8 cellular contexts compared by ENCODE assay signal in genomic region chr1:79497193-79497773, GRCh38.
DNase-seq lines count a peak whose midpoint lies in the region; ATAC-seq and TF ChIP-seq lines count a peak whose summit lies in the region.

No MANE protein-coding gene starts in this region.

- in situ Hi-C loops in GM13976 (cut with MboI; ENCODE audit: low sequenced_read_pairs, unreplicated experiment) = no loop called here

- peak; percentile 40 for DNase-seq in AG08395 (ENCODE audit: low spot score)
- peak; percentile 39 for DNase-seq in GM13976 (ENCODE audit: low spot score)
- peak; percentile 9 for DNase-seq in NCI-H2107 (lab: John Stamatoyannopoulos, UW)
- DNase-seq in amniotic stem cell (lab: John Stamatoyannopoulos, UW) = peak; percentile 26
- peak; percentile 58 for DNase-seq in left kidney (ENCODE audit: low read depth, low spot score)
- no peak for DNase-seq in posterior cingulate gyrus

- peak; percentile 77 for TF ChIP-seq CTCF in GM13976 (IDR thresholded peaks at IDR 0.05; ENCODE audit: borderline replicate concordance, control extremely low read depth, extremely low read depth, insufficient read depth, missing control alignments)

- ATAC-seq in HG02763 (IDR thresholded peaks at IDR 0.05; ENCODE audit: unreplicated experiment) = peak; percentile 66
- no peak for ATAC-seq in HG03139 (IDR thresholded peaks at IDR 0.05; ENCODE audit: unreplicated experiment)

- intact Hi-C loops in posterior cingulate gyrus (cut with DNase I) = no loop called here

Comparison
In these comparisons a context has a peak if more than half of its experiments do, and no peak if none do; other contexts are left out.
1. DNase-seq: peak in AG08395 (single experiment), GM13976 (single experiment), NCI-H2107 (single experiment), amniotic stem cell (single experiment) and left kidney (single experiment); none in posterior cingulate gyrus (0 of 10).